In genomic region chr1:236013330-236013729, GRCh38 we compare ENCODE assay signal across 23 cellular contexts.
"Had no signal": no experiment of that assay in that cellular context is flagged by ENCODE, and none has a peak within 500 bp of the region (broad histone marks: within the 10 kb centered on the region; RNA-seq: fewer than 3 reads in every experiment).

No MANE protein-coding gene starts in this region.

- H3K4me1 ChIP-seq: prostate gland had no signal

- H2AFZ ChIP-seq: hepatocyte had no signal

- H3K79me2 ChIP-seq: hepatocyte had no signal

- H3K4me2 ChIP-seq: hepatocyte had no signal

- DNase-seq: dermis blood vessel endothelial cell; effector memory CD4-positive, alpha-beta T cell; erythroblast; foreskin fibroblast; heart left ventricle; kidney; mesenchymal stem cell; mucosa of descending colon; naive B cell; nephron progenitor cell; nucleus accumbens; stimulated activated CD4-positive, alpha-beta T cell treated with anti-CD3 and anti-CD28 coated beads, Interleukin-2, amount 100 ng/mL, for 24 hours; stimulated activated CD4-positive, alpha-beta T cell treated with anti-CD3 and anti-CD28 coated beads, Interleukin-4, amount 100 ng/mL, for 24 hours; stimulated activated naive CD4-positive, alpha-beta T cell treated with Interleukin-2 at 50 U/mL for 16 hours had no signal

- ATAC-seq: gastroesophageal sphincter; heart left ventricle; left lobe of liver; mucosa of descending colon; sciatic nerve; stimulated activated effector memory CD8-positive, alpha-beta T cell treated with anti-CD3 and anti-CD28 coated beads, Interleukin-12 subunit alpha, Interleukin-12 subunit beta, amount 100 ng/mL, for 72 hours had no signal

- H3K27me3 ChIP-seq: gastroesophageal sphincter, heart left ventricle, hepatocyte, right atrium auricular region had no signal

- H3K9me3 ChIP-seq: gastroesophageal sphincter, heart left ventricle, mucosa of descending colon, prostate gland, right atrium auricular region, thoracic aorta had no signal

- H3K4me3 ChIP-seq: coronary artery, gastroesophageal sphincter, heart left ventricle, hepatocyte, mucosa of descending colon, prostate gland, right atrium auricular region, thoracic aorta had no signal

- H3K36me3 ChIP-seq: prostate gland had no signal

- H3K27ac ChIP-seq: hepatocyte, thoracic aorta had no signal
